Comparison of ENCODE assay signal across 8 cellular contexts in the genomic region with DNA sequence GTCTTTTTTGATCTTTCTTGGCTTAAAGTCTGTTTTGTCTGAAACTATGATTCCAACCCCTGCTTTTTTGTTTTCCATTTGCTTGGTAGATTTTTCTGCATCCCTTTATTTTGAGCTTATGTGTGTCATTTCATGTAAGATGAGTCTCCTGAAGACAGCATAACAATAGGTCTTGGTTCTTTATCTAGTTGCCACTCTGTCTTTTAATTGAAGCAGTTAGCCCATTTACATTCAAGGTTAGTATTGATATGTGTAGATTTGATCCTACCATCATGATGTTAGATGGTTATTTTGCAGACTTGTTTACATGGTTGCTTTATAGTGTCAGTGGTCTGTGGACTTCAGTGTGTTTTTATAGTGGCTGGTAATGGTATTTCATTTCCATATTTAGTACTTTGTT.
"Had no signal": no experiment of that assay in that cellular context is flagged by ENCODE, and none has a peak within 500 bp of the region (broad histone marks: within the 10 kb centered on the region; RNA-seq: fewer than 3 reads in every experiment).

No MANE protein-coding gene starts in this region.

- DNase-seq: GDM1, GF-D8 had no signal

- H3K4me3 ChIP-seq: GM12878 had no signal

- ATAC-seq: GM12878 had no signal

- FAIRE-seq: G401.6, GM12878, GM12891, GM12892, GM18507, GM19239 had no signal
